ENCODE assay signal across 2 cellular contexts in genomic region chr20:14536738-14537137, GRCh38.
TF ChIP-seq lines count a peak whose summit lies in the region.

No MANE protein-coding gene starts in this region.

TF ChIP-seq in A549, 52 proteins besides CTCF, POLR2A, EP300 and RAD21 (continued from another document):
- TF ChIP-seq HMGXB4 (CRISPR knock-in tag; IDR thresholded peaks at IDR 0.05; ENCODE audit: borderline replicate concordance) (no peak), JUNB (IDR thresholded peaks at IDR 0.05) (no peak), CEBPB (IDR thresholded peaks at IDR 0.05) (no peak), ZFP36 (IDR thresholded peaks at IDR 0.05; ENCODE audit: borderline replicate concordance, partially characterized antibody) (no peak), NPAS2 (CRISPR knock-in tag; IDR thresholded peaks at IDR 0.05; ENCODE audit: borderline replicate concordance) (no peak), EHMT2 (IDR thresholded peaks at IDR 0.05; ENCODE audit: low read depth) (no peak), EHF (CRISPR knock-in tag; IDR thresholded peaks at IDR 0.05) (no peak)
- TF ChIP-seq, protein P1, sequence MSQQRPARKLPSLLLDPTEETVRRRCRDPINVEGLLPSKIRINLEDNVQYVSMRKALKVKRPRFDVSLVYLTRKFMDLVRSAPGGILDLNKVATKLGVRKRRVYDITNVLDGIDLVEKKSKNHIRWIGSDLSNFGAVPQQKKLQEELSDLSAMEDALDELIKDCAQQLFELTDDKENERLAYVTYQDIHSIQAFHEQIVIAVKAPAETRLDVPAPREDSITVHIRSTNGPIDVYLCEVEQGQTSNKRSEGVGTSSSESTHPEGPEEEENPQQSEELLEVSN (IDR thresholded peaks at IDR 0.05; ENCODE audit: borderline replicate concordance, low read depth), result no peak
TF ChIP-seq in A549: peak in this region for 0.

TF ChIP-seq in SK-N-SH treated with all-trans-retinoic acid at 6 μM for 48 hours, 23 proteins besides CTCF, POLR2A, EP300 and RAD21 (continued from another document):
- TF ChIP-seq ZNF8 (CRISPR knock-in tag; IDR thresholded peaks at IDR 0.05), result no peak
